Comparison of ENCODE assay signal across 16 cellular contexts in genomic region chr3:171329759-171330158, GRCh38.
DNase-seq lines count a peak whose midpoint lies in the region; ATAC-seq and TF ChIP-seq lines count a peak whose summit lies in the region.
"Had no signal": no experiment of that assay in that cellular context is flagged by ENCODE, and none has a peak within 500 bp of the region (broad histone marks: within the 10 kb centered on the region; RNA-seq: fewer than 3 reads in every experiment).

No MANE protein-coding gene starts in this region.

- peaks cover 4% of the 10 kb centered on the region for H3K36me3 Mint-ChIP-seq in CD4-positive, CD25-positive, alpha-beta regulatory T cell
- H3K36me3 Mint-ChIP-seq in T-helper 17 cell (ENCODE audit: low read depth): no peaks in the 10 kb centered on the region
- no peaks in the 10 kb centered on the region for H3K36me3 Mint-ChIP-seq in mesothelial cell of epicardium

- H3K4me1 ChIP-seq in CD4-positive, CD25-positive, alpha-beta regulatory T cell (ENCODE audit: control insufficient read depth, insufficient read depth, low read length, poor library complexity, severe bottlenecking): peaks cover 22% of the 10 kb centered on the region
- peaks cover 26% of the 10 kb centered on the region for H3K4me1 ChIP-seq in HUES48 (ENCODE audit: control insufficient read depth, insufficient read depth, low read length)

- DNase-seq in CD4-positive, CD25-positive, alpha-beta regulatory T cell: no peak
- DNase-seq in T-helper 17 cell (no peak), mesothelial cell of epicardium (ENCODE audit: low spot score in 2 of 2, unreplicated experiment in 2 of 2) (no peak), foreskin fibroblast (no peak), DMS79 treated with DMSO at 0.1 percent for 48 hours (lab: John Stamatoyannopoulos, UW) (no peak), GM10266 (ENCODE audit: extremely low spot score) (no peak)
- DNase-seq in effector CD4-positive, alpha-beta T cell: no peak
- DNase-seq: CD4-positive, alpha-beta T cell; Karpas-422; NCI-H1417; NCI-H1930; NCI-H526 treated with DMSO at 0.1 percent for 48 hours; OCI-M1; RPMI8226; SJCRH30 had no signal

- no peak overlapping the region for H3K4me3 Mint-ChIP-seq in CD4-positive, CD25-positive, alpha-beta regulatory T cell
- H3K4me3 Mint-ChIP-seq in T-helper 17 cell (no peak overlapping the region), mesothelial cell of epicardium (no peak overlapping the region)
- H3K4me3 Mint-ChIP-seq: CD4-positive, alpha-beta T cell had no signal

- ATAC-seq in CD4-positive, CD25-positive, alpha-beta regulatory T cell (ENCODE audit: low read depth in 2 of 2): no peak
- ATAC-seq in T-helper 17 cell: no peak

- peak overlapping the region; percentile 12 for H3K4me3 ChIP-seq in CD4-positive, CD25-positive, alpha-beta regulatory T cell (ENCODE audit: low read depth, low read length)
- H3K4me3 ChIP-seq in HUES48 (ENCODE audit: low read depth, low read length) (no peak overlapping the region), foreskin fibroblast (ENCODE audit: low read depth in 1 of 2, low read length in 2 of 2) (no peak overlapping the region)
- H3K4me3 ChIP-seq: SJCRH30 had no signal

- H3K4me1 Mint-ChIP-seq in CD4-positive, CD25-positive, alpha-beta regulatory T cell: peaks cover 13 to 62% (median 46%) of the 10 kb centered on the region in 4 donors
- peaks cover 30% of the 10 kb centered on the region for H3K4me1 Mint-ChIP-seq in T-helper 17 cell
- peaks cover 18% of the 10 kb centered on the region for H3K4me1 Mint-ChIP-seq in mesothelial cell of epicardium

- H3K27ac Mint-ChIP-seq in CD4-positive, CD25-positive, alpha-beta regulatory T cell: peak overlapping the region in 1 of 3 donors; percentile 69
- H3K27ac Mint-ChIP-seq in T-helper 17 cell (peak overlapping the region; percentile 45), mesothelial cell of epicardium (peak overlapping the region; percentile 12)

- H3K9me3 ChIP-seq in CD4-positive, CD25-positive, alpha-beta regulatory T cell (ENCODE audit: control insufficient read depth in 2 of 2, low read length in 2 of 2): no peaks in the 10 kb centered on the region
- H3K9me3 ChIP-seq in HUES48 (ENCODE audit: control insufficient read depth, insufficient read depth, low read length) (no peaks in the 10 kb centered on the region), T-helper 17 cell (ENCODE audit: control insufficient read depth, low read length, poor library complexity, severe bottlenecking) (no peaks in the 10 kb centered on the region)
- H3K9me3 ChIP-seq: SJCRH30 had no signal

- H3K27ac ChIP-seq in CD4-positive, CD25-positive, alpha-beta regulatory T cell (ENCODE audit: insufficient read depth, low read length, poor library complexity, severe bottlenecking): no peak overlapping the region
- H3K27ac ChIP-seq in HUES48 (ENCODE audit: low read depth, low read length): peak overlapping the region; percentile 17
- H3K27ac ChIP-seq: SJCRH30 had no signal

- no peaks in the 10 kb centered on the region for H3K36me3 ChIP-seq in CD4-positive, CD25-positive, alpha-beta regulatory T cell (ENCODE audit: control insufficient read depth, insufficient read depth, low read length)
- H3K36me3 ChIP-seq in HUES48 (ENCODE audit: control insufficient read depth, insufficient read depth, low read length): no peaks in the 10 kb centered on the region
- H3K36me3 ChIP-seq: SJCRH30 had no signal

- no peaks in the 10 kb centered on the region for H3K27me3 ChIP-seq in CD4-positive, CD25-positive, alpha-beta regulatory T cell (ENCODE audit: control insufficient read depth, insufficient read depth, low read length)
- no peaks in the 10 kb centered on the region for H3K27me3 ChIP-seq in HUES48 (ENCODE audit: control insufficient read depth, insufficient read depth, low read length)
- H3K27me3 ChIP-seq: SJCRH30 had no signal

- H3K9me3 Mint-ChIP-seq in CD4-positive, CD25-positive, alpha-beta regulatory T cell: peaks cover 0 to 2% (median 0%) of the 10 kb centered on the region in 7 donors
- no peaks in the 10 kb centered on the region for H3K9me3 Mint-ChIP-seq in mesothelial cell of epicardium
- H3K9me3 Mint-ChIP-seq: CD4-positive, alpha-beta T cell had no signal

- TF ChIP-seq CTCF in mesothelial cell of epicardium (IDR thresholded peaks at IDR 0.05; ENCODE audit: unreplicated experiment) (no peak), foreskin fibroblast (IDR thresholded peaks at IDR 0.05; ENCODE audit: low read depth, low read length) (no peak), GM10266 (IDR thresholded peaks at IDR 0.05; ENCODE audit: control insufficient read depth, insufficient read depth, low read depth, missing control alignments) (no peak)

- no peaks in the 10 kb centered on the region for H3K27me3 Mint-ChIP-seq in CD4-positive, CD25-positive, alpha-beta regulatory T cell
- H3K27me3 Mint-ChIP-seq in T-helper 17 cell (no peaks in the 10 kb centered on the region), mesothelial cell of epicardium (ENCODE audit: low read depth) (no peaks in the 10 kb centered on the region)
- H3K27me3 Mint-ChIP-seq: CD4-positive, alpha-beta T cell had no signal

- H3K9ac ChIP-seq in HUES48 (ENCODE audit: low read depth, low read length): no peak overlapping the region
